In the genomic region with DNA sequence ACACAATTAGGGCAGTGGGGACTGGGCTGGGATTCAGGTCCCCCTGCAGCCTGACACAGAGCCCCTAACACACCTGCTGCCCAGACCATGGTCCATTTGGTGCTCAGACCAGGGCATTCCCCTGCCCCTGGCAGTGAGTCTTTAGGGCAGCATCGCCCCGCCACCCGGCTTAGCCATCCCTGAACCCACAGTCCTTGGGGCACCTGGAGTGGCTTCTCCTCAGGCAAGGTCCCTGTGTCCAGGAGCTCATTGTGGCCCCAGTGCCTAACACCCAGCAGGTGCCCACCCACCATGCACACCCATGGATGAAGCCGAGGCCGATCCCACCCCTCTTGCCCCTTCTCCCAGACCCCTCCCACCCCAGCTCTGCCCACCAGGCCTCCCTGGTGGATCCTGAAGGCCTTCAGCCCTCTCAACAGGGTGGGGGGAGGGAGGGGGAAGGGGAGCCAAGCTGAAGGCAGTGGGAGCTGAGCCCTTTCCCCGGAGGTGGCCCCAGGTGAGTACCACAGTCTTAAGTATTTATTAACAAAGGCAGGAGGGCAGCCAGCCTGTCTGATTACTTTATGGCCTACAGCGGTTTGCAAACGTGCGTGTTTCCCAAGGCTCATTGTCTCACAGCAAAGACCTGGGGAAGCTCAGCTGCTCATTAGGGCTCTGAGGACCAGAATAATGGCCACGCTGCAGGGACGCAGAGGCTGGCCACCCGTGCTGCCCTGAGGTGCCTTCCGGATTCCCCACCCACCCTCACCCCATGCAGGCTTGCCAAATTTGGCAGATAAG, we compare ENCODE assay signal across 16 cellular contexts. TPM values are rescaled to one million over a fixed set of nuclear protein-coding genes. Genes with fewer than 3 reads are reported as not detected.
DNase-seq lines count a peak whose midpoint lies in the region; ATAC-seq lines count a peak whose summit lies in the region.
"Had no signal": no experiment of that assay in that cellular context is flagged by ENCODE, and none has a peak within 500 bp of the region (broad histone marks: within the 10 kb centered on the region; RNA-seq: fewer than 3 reads in every experiment).

No MANE protein-coding gene starts in this region.

- ATAC-seq in HG02623 (IDR thresholded peaks at IDR 0.05; ENCODE audit: unreplicated experiment) = no peak
- ATAC-seq in stimulated activated memory B cell treated with anti-CD40 and anti-IgM and Interleukin-4, amounts not matched to agents 10 μg/mL and 1 μg/mL and 100 μg/mL, for 72 hours = no peak

- intact Hi-C loops in posterior vena cava (cut with DNase I) = no loop called here

- no peaks in the 10 kb centered on the region for H3K36me3 Mint-ChIP-seq in stimulated activated memory B cell treated with anti-CD40 and anti-IgM and Interleukin-4, amounts not matched to agents 10 μg/mL and 1 μg/mL and 100 μg/mL, for 72 hours

- no peaks in the 10 kb centered on the region for H3K27me3 Mint-ChIP-seq in stimulated activated memory B cell treated with anti-CD40 and anti-IgM and Interleukin-4, amounts not matched to agents 10 μg/mL and 1 μg/mL and 100 μg/mL, for 72 hours

- no peaks in the 10 kb centered on the region for H3K9me3 Mint-ChIP-seq in stimulated activated memory B cell treated with anti-CD40 and anti-IgM and Interleukin-4, amounts not matched to agents 10 μg/mL and 1 μg/mL and 100 μg/mL, for 72 hours

- H3K4me1 Mint-ChIP-seq in stimulated activated memory B cell treated with anti-CD40 and anti-IgM and Interleukin-4, amounts not matched to agents 10 μg/mL and 1 μg/mL and 100 μg/mL, for 72 hours = no peaks in the 10 kb centered on the region

- DNase-seq in DMS79 treated with DMSO at 0.1 percent for 48 hours (lab: John Stamatoyannopoulos, UW) = peak; percentile 16
- DNase-seq in DMS79 (lab: John Stamatoyannopoulos, UW) = no peak
- peak; percentile 4 for DNase-seq in NCI-H1417 treated with DMSO at 0.1 percent for 48 hours (lab: John Stamatoyannopoulos, UW)
- DNase-seq in kidney tubule cell (ENCODE audit: low spot score) = peak; percentile 69
- peak; percentile 64 for DNase-seq in posterior vena cava (ENCODE audit: low spot score)
- no peak for DNase-seq in NCI-H1694 treated with DMSO at 0.1 percent for 48 hours (lab: John Stamatoyannopoulos, UW)
- DNase-seq: DMS53, Karpas-422, NCI-H187 treated with DMSO at 0.1 percent for 48 hours, NCI-H2171, PC-9, RPMI8226, SHP77 had no signal

- H3K27ac Mint-ChIP-seq in stimulated activated memory B cell treated with anti-CD40 and anti-IgM and Interleukin-4, amounts not matched to agents 10 μg/mL and 1 μg/mL and 100 μg/mL, for 72 hours = no peak overlapping the region

- no peak overlapping the region for H3K4me3 Mint-ChIP-seq in stimulated activated memory B cell treated with anti-CD40 and anti-IgM and Interleukin-4, amounts not matched to agents 10 μg/mL and 1 μg/mL and 100 μg/mL, for 72 hours

RNA-seq across cellular contexts. Expression of gene RBFOX3, which starts 38.5 kb away (rescaled TPM):
- total RNA-seq in posterior vena cava = 10 to 100 TPM in 1 of 2 donors, 1 to 10 TPM in 1; 7.1 to 21.6 TPM
- total RNA-seq: M059J, PC-9 had no signal

Comparison
In these comparisons a context has a peak if more than half of its experiments do, and no peak if none do; other contexts are left out.
1. DNase-seq: peak in DMS79 treated with DMSO at 0.1 percent for 48 hours (single experiment), NCI-H1417 treated with DMSO at 0.1 percent for 48 hours (single experiment), kidney tubule cell (single experiment) and posterior vena cava (single experiment); none in DMS79 (single experiment) and NCI-H1694 treated with DMSO at 0.1 percent for 48 hours (single experiment).